In the genomic region with DNA sequence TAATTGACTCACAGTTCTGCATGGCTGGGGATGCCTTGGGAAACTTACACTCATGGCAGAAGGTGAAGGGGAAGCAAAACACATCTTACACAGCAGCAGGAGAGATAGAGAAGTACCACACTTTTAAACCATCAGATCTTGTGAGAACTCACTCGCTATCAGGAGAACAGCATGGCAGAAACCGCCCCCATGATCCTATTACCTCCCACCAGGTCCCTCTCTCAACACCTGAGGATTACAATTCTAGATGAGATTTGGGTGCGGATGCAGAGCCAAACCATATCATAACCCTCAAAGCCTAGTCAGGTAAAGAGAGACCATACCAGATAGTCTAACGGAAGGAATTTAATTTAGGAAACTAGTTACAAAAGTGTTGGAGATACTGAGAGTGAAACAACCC, we compare ENCODE assay signal across 30 cellular contexts.
"Had no signal": no experiment of that assay in that cellular context is flagged by ENCODE, and none has a peak within 500 bp of the region (broad histone marks: within the 10 kb centered on the region; RNA-seq: fewer than 3 reads in every experiment).

No MANE protein-coding gene starts in this region.

- H3K27me3 ChIP-seq: adrenal gland, body of pancreas, colonic mucosa, gastrocnemius medialis, neural progenitor cell, right atrium auricular region, suprapubic skin, tibial artery, upper lobe of right lung had no signal

- H3K27ac Mint-ChIP-seq: neural progenitor cell; stimulated activated naive B cell treated with anti-CD40 and anti-IgM and Interleukin-4, amounts not matched to agents 10 μg/mL and 1 μg/mL and 100 μg/mL, for 72 hours had no signal

- DNase-seq: activated CD4-positive, alpha-beta T cell treated with anti-CD3 and anti-CD28 coated beads for 4 hours; activated CD4-positive, alpha-beta T cell treated with anti-CD3 and anti-CD28 coated beads, Interleukin-2, amount 50 U/mL, for 4 hours; activated CD8-positive, alpha-beta memory T cell treated with anti-CD3 and anti-CD28 coated beads, Interleukin-2, amount 50 U/mL, for 4 hours; activated naive CD4-positive, alpha-beta T cell treated with Interleukin-2 at 50 U/mL for 16 hours; activated T-cell treated with anti-CD3 and anti-CD28 coated beads, Interleukin-2, amount 50 U/mL, for 1 hour; adrenal gland; aorta; body of pancreas; colonic mucosa; effector CD8-positive, alpha-beta T cell; erythroblast; gastrocnemius medialis; glutamatergic neuron; islet precursor cell; left ventricle myocardium inferior; mucosa of descending colon; occipital lobe; SK-N-SH; stimulated activated CD4-positive, alpha-beta T cell treated with anti-CD3 and anti-CD28 coated beads, Interleukin-15, amount 100 ng/mL, for 24 hours; stimulated activated CD4-positive, alpha-beta T cell treated with anti-CD3 and anti-CD28 coated beads, Interleukin-2, amount 100 ng/mL, for 24 hours; stimulated activated naive B cell treated with anti-CD40 and anti-IgM and Interleukin-4, amounts not matched to agents 10 μg/mL and 1 μg/mL and 100 μg/mL, for 72 hours; SW 1271; T-helper 9 cell; tibial artery; upper lobe of right lung had no signal

- ATAC-seq: body of pancreas, gastrocnemius medialis, mucosa of descending colon, upper lobe of right lung had no signal

- H3K27ac ChIP-seq: adrenal gland, body of pancreas, colonic mucosa, gastrocnemius medialis, left ventricle myocardium inferior, neural progenitor cell, right atrium auricular region, suprapubic skin, tibial artery, upper lobe of right lung, VCaP had no signal

- H3K4me1 ChIP-seq: adrenal gland, body of pancreas, colonic mucosa, gastrocnemius medialis, left ventricle myocardium inferior, neural progenitor cell, right atrium auricular region, suprapubic skin, tibial artery, upper lobe of right lung had no signal

- H3K27me3 Mint-ChIP-seq: stimulated activated naive B cell treated with anti-CD40 and anti-IgM and Interleukin-4, amounts not matched to agents 10 μg/mL and 1 μg/mL and 100 μg/mL, for 72 hours had no signal

- H3K4me3 Mint-ChIP-seq: neural progenitor cell; stimulated activated naive B cell treated with anti-CD40 and anti-IgM and Interleukin-4, amounts not matched to agents 10 μg/mL and 1 μg/mL and 100 μg/mL, for 72 hours had no signal

- H3K36me3 ChIP-seq: adrenal gland, colonic mucosa, gastrocnemius medialis, left ventricle myocardium inferior, neural progenitor cell, right atrium auricular region, suprapubic skin, tibial artery, upper lobe of right lung had no signal

- H3K9ac ChIP-seq: neural progenitor cell, SK-N-SH had no signal

- H3K36me3 Mint-ChIP-seq: neural progenitor cell; stimulated activated naive B cell treated with anti-CD40 and anti-IgM and Interleukin-4, amounts not matched to agents 10 μg/mL and 1 μg/mL and 100 μg/mL, for 72 hours had no signal

- H3K4me1 Mint-ChIP-seq: stimulated activated naive B cell treated with anti-CD40 and anti-IgM and Interleukin-4, amounts not matched to agents 10 μg/mL and 1 μg/mL and 100 μg/mL, for 72 hours had no signal

- H3K9me3 ChIP-seq: adrenal gland, body of pancreas, colonic mucosa, gastrocnemius medialis, left ventricle myocardium inferior, mucosa of descending colon, right atrium auricular region, SK-N-SH, suprapubic skin, tibial artery, upper lobe of right lung had no signal

- H3K4me3 ChIP-seq: adrenal gland, body of pancreas, colonic mucosa, gastrocnemius medialis, left ventricle myocardium inferior, lung, mucosa of descending colon, neural progenitor cell, right atrium auricular region, suprapubic skin, tibial artery, upper lobe of right lung had no signal
